Comparison of ENCODE assay signal across 15 cellular contexts in genomic region chr3:177887475-177887874, GRCh38.
DNase-seq lines count a peak whose midpoint lies in the region; ATAC-seq and TF ChIP-seq lines count a peak whose summit lies in the region.
"Had no signal": no experiment of that assay in that cellular context is flagged by ENCODE, and none has a peak within 500 bp of the region (broad histone marks: within the 10 kb centered on the region; RNA-seq: fewer than 3 reads in every experiment).

No MANE protein-coding gene starts in this region.

- H3K4me3 ChIP-seq in ascending aorta: no peak overlapping the region

- peaks cover 0 to 26% of the 10 kb centered on the region in 2 donors for H3K4me1 ChIP-seq in ascending aorta

- TF ChIP-seq CTCF in GM10248 (IDR thresholded peaks at IDR 0.05; ENCODE audit: control extremely low read depth, extremely low read depth, low read depth, missing control alignments): no peak
- TF ChIP-seq CTCF in ascending aorta (IDR thresholded peaks at IDR 0.05): no peak

- ATAC-seq in GM19455 (IDR thresholded peaks at IDR 0.05; ENCODE audit: unreplicated experiment) (peak; percentile 56), HG03025 (IDR thresholded peaks at IDR 0.05; ENCODE audit: low FRiP score, unreplicated experiment) (peak; percentile 79)

- no peaks in the 10 kb centered on the region for H3K36me3 ChIP-seq in ascending aorta

- POLR2A ChIA-PET in GM10248 (lab: Yijun Ruan, JAX): no interaction called here

- H3K27ac ChIP-seq in ascending aorta: peak overlapping the region; percentile 43 to 70
- H3K27ac ChIP-seq: epithelial cell of prostate had no signal

- intact Hi-C loops in ascending aorta (cut with DNase I): no loop called here

- DNase-seq in GM10248 (ENCODE audit: extremely low spot score): peak; percentile 15
- no peak for DNase-seq in ascending aorta (ENCODE audit: low spot score in 2 of 2)
- DNase-seq in globus pallidus (ENCODE audit: low spot score): no peak
- no peak for DNase-seq in inferior parietal cortex (ENCODE audit: extremely low spot score)
- no peak for DNase-seq in activated CD4-positive, alpha-beta T cell treated with anti-CD3 and anti-CD28 coated beads, Interleukin-2, amount 50 U/mL, for 4 hours
- no peak for DNase-seq in SW480 (ENCODE audit: low spot score)
- DNase-seq: activated CD4-positive, CD25-positive, alpha-beta regulatory T cell treated with anti-CD3 and anti-CD28 coated beads, Interleukin-2, amount 50 U/mL, for 72 hours; activated T-cell treated with anti-CD3 and anti-CD28 coated beads, Interleukin-2, amount 50 U/mL, for 1 hour; HFFc6; KBM-7; NCI-H69; SW 1271 had no signal

- no peaks in the 10 kb centered on the region for H3K9me3 ChIP-seq in ascending aorta

- H3K27me3 ChIP-seq in ascending aorta: no peaks in the 10 kb centered on the region

- CTCF ChIA-PET in GM10248 (lab: Yijun Ruan, JAX): interaction anchor here (1.3 kb wide), 1 partner anchor 69 kb away, joined by 3 read pairs; no protein-coding TSS in a partner anchor
